19 cellular contexts compared by ENCODE assay signal in the genomic region with DNA sequence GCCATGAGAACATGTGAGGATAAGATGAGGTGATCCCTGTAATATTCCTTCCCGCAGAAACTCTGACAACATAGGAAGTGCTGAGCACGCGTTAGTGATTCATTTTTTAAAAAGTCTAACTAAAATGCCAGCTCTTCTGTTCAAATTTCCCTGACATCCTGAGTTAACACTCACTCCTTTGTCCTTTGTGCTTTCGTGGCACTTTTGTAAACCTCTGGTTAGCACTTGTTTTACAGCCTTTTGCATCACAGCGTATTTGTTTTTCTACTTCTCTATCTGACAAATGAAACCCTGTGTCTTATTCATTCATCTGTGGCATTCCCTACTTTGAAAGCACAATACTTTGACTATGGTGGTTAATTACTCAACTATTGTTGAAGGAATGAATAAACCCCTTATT.
A peak's percentile ranks its signal among the peaks of the same experiment; 100 is the strongest.
DNase-seq lines count a peak whose midpoint lies in the region; ATAC-seq and TF ChIP-seq lines count a peak whose summit lies in the region.
"Had no signal": no experiment of that assay in that cellular context is flagged by ENCODE, and none has a peak within 500 bp of the region (broad histone marks: within the 10 kb centered on the region; RNA-seq: fewer than 3 reads in every experiment).

No MANE protein-coding gene starts in this region.

- H3K27ac ChIP-seq in RWPE2 (ENCODE audit: poor library complexity, severe bottlenecking): no peak overlapping the region
- H3K27ac ChIP-seq: RWPE1 had no signal

- H3K27me3 Mint-ChIP-seq in chondrocyte (ENCODE audit: low read depth) (no peaks in the 10 kb centered on the region), HFFc6 (ENCODE audit: insufficient read depth) (no peaks in the 10 kb centered on the region)
- H3K27me3 Mint-ChIP-seq: CD4-positive, CD25-positive, alpha-beta regulatory T cell had no signal

- TF ChIP-seq CTCF in RWPE2 (IDR thresholded peaks at IDR 0.05; ENCODE audit: poor library complexity, severe bottlenecking) (no peak), chondrocyte (IDR thresholded peaks at IDR 0.05) (no peak), HFFc6 (IDR thresholded peaks at IDR 0.05) (no peak)

- H3K36me3 ChIP-seq in RWPE2 (ENCODE audit: low read depth): no peaks in the 10 kb centered on the region
- H3K36me3 ChIP-seq: BE2C had no signal

- H3K9me3 Mint-ChIP-seq in chondrocyte (ENCODE audit: low read depth): peaks cover 7% of the 10 kb centered on the region
- H3K9me3 Mint-ChIP-seq in HFFc6: peaks cover 4% of the 10 kb centered on the region; the same call in 1 of the 2 replicates

- peaks cover 1% of the 10 kb centered on the region for H3K36me3 Mint-ChIP-seq in chondrocyte (ENCODE audit: low read depth)
- no peaks in the 10 kb centered on the region for H3K36me3 Mint-ChIP-seq in HFFc6 (ENCODE audit: low read depth)
- H3K36me3 Mint-ChIP-seq: CD4-positive, CD25-positive, alpha-beta regulatory T cell had no signal

- H3K27ac Mint-ChIP-seq in chondrocyte (ENCODE audit: unreplicated experiment): peak overlapping the region; percentile 75
- no peak overlapping the region for H3K27ac Mint-ChIP-seq in HFFc6
- H3K27ac Mint-ChIP-seq: CD4-positive, CD25-positive, alpha-beta regulatory T cell had no signal

- ATAC-seq in RWPE2 (ENCODE audit: low read depth): peak; percentile 21; the same call in 1 of the 3 replicates
- no peak for ATAC-seq in GM18907 (IDR thresholded peaks at IDR 0.05; ENCODE audit: unreplicated experiment)
- ATAC-seq: HCT116 had no signal

- H3K4me3 Mint-ChIP-seq in chondrocyte (ENCODE audit: unreplicated experiment) (no peak overlapping the region), HFFc6 (no peak overlapping the region)
- H3K4me3 Mint-ChIP-seq: CD4-positive, CD25-positive, alpha-beta regulatory T cell had no signal

- no peaks in the 10 kb centered on the region for H3K27me3 ChIP-seq in RWPE2 (ENCODE audit: insufficient read depth, poor library complexity, severe bottlenecking)
- H3K27me3 ChIP-seq: BE2C had no signal

- no peaks in the 10 kb centered on the region for H3K4me1 ChIP-seq in RWPE2 (ENCODE audit: insufficient read depth, poor library complexity, severe bottlenecking)
- H3K4me1 ChIP-seq: BE2C, Caco-2 had no signal

- no peak overlapping the region for H3K4me3 ChIP-seq in RWPE2 (ENCODE audit: severe bottlenecking)

- no peaks in the 10 kb centered on the region for H3K9me3 ChIP-seq in RWPE2 (ENCODE audit: severe bottlenecking)
- H3K9me3 ChIP-seq: BE2C, Caco-2 had no signal

- H3K4me1 Mint-ChIP-seq in chondrocyte (ENCODE audit: low read depth) (peaks cover 45% of the 10 kb centered on the region), HFFc6 (ENCODE audit: low read depth) (peaks cover 27% of the 10 kb centered on the region)
- H3K4me1 Mint-ChIP-seq: CD4-positive, CD25-positive, alpha-beta regulatory T cell had no signal

- DNase-seq in COLO829 (ENCODE audit: low spot score) (peak; percentile 64), RWPE2 (ENCODE audit: low spot score) (no peak), chondrocyte (ENCODE audit: low spot score) (no peak), medulla oblongata (ENCODE audit: extremely low spot score) (peak; percentile 8), HFFc6 (no peak), amygdala (lab: John Stamatoyannopoulos, UW) (no peak), GF-D8 (lab: John Stamatoyannopoulos, UW) (no peak)
- DNase-seq: BE2C; Caco-2; CD4-positive, CD25-positive, alpha-beta regulatory T cell; GOT3; NCI-H1105; NCI-H1694; NCI-H2107; NCI-H2227 treated with DMSO at 0.1 percent for 48 hours; NCI-H510A treated with DMSO at 0.1 percent for 48 hours had no signal

Comparison
In these comparisons a context has a peak if more than half of its experiments do, and no peak if none do; other contexts are left out.
1. DNase-seq: peak in COLO829 (single experiment) and medulla oblongata (single experiment); none in RWPE2 (single experiment), chondrocyte (single experiment), HFFc6 (single experiment), amygdala (0 of 56) and GF-D8 (single experiment).